34 cellular contexts compared by ENCODE assay signal in genomic region chr20:10286356-10286755, GRCh38.
"Had no signal": no experiment of that assay in that cellular context is flagged by ENCODE, and none has a peak within 500 bp of the region (broad histone marks: within the 10 kb centered on the region; RNA-seq: fewer than 3 reads in every experiment).

No MANE protein-coding gene starts in this region.

- H3K27me3 ChIP-seq: adrenal gland, body of pancreas, colonic mucosa, esophagus squamous epithelium, gastroesophageal sphincter had no signal

- H3K9me3 ChIP-seq: adrenal gland, body of pancreas, colonic mucosa, esophagus squamous epithelium, gastroesophageal sphincter had no signal

- ATAC-seq: activated CD4-positive, CD25-positive, alpha-beta regulatory T cell treated with anti-CD3 and anti-CD28 coated beads, Interleukin-2, amount 50 U/mL, for 24 hours; activated CD8-positive, alpha-beta T cell treated with anti-CD3 and anti-CD28 coated beads for 36 hours; activated naive CD8-positive, alpha-beta T cell treated with anti-CD3 and anti-CD28 coated beads, Interleukin-2, amount 50 U/mL, for 24 hours; activated T-cell treated with anti-CD3 and anti-CD28 coated beads, Interleukin-2, amount 50 U/mL, for 4 hours; body of pancreas; gastroesophageal sphincter; T-helper 17 cell had no signal

- H3K27ac Mint-ChIP-seq: activated B cell treated with CpG ODN at 0.5 μM for 24 hours; activated CD8-positive, alpha-beta T cell treated with anti-CD3 and anti-CD28 coated beads for 36 hours; activated naive CD4-positive, alpha-beta T cell treated with anti-CD3 and anti-CD28 coated beads for 36 hours; activated naive CD8-positive, alpha-beta T cell treated with anti-CD3 and anti-CD28 coated beads for 36 hours; activated naive CD8-positive, alpha-beta T cell treated with anti-CD3 and anti-CD28 coated beads, Interleukin-2, amount 50 U/mL, for 24 hours; activated T-helper 1 cell treated with anti-CD3 and anti-CD28 coated beads, Interleukin-12 subunit alpha, Interleukin-12 subunit beta, Interleukin-2, Interleukin-4 antibody, amounts not matched to agents 30 ng/mL and 10 ng/mL and 1 ng/mL, durations not matched to agents 14 hours and 24 hours and 36 hours; activated T-helper 2 cell treated with anti-CD3 and anti-CD28 coated beads, Interferon-gamma antibody, Interleukin-2, Interleukin-4, amounts not matched to agents 10 μg/mL and 5 μg/mL and 100 μg/mL, durations not matched to agents 14 hours and 24 hours and 36 hours; T-helper 17 cell; T-helper 2 cell treated with Interferon-gamma antibody and Interleukin-4, amounts not matched to agents 5 μg/mL and 100 μg/mL, for 36 hours had no signal

- H3K4me3 Mint-ChIP-seq: activated B cell treated with CpG ODN at 0.5 μM for 24 hours; activated CD8-positive, alpha-beta T cell treated with anti-CD3 and anti-CD28 coated beads for 36 hours; activated naive CD4-positive, alpha-beta T cell treated with anti-CD3 and anti-CD28 coated beads for 36 hours; activated naive CD4-positive, alpha-beta T cell treated with anti-CD3 and anti-CD28 coated beads, Interleukin-2, amount 50 U/mL, for 24 hours; activated naive CD8-positive, alpha-beta T cell treated with anti-CD3 and anti-CD28 coated beads for 36 hours; activated naive CD8-positive, alpha-beta T cell treated with anti-CD3 and anti-CD28 coated beads, Interleukin-2, amount 50 U/mL, for 24 hours; activated T-cell treated with anti-CD3 and anti-CD28 coated beads, Interleukin-2, amount 50 U/mL, for 4 hours; activated T-helper 1 cell treated with anti-CD3 and anti-CD28 coated beads, Interleukin-12 subunit alpha, Interleukin-12 subunit beta, Interleukin-2, Interleukin-4 antibody, amounts not matched to agents 30 ng/mL and 10 ng/mL and 1 ng/mL, durations not matched to agents 14 hours and 24 hours and 36 hours; T-helper 17 cell; T-helper 2 cell treated with Interferon-gamma antibody and Interleukin-4, amounts not matched to agents 5 μg/mL and 100 μg/mL, for 36 hours had no signal

- DNase-seq: activated B cell treated with CpG ODN at 0.5 μM for 24 hours; activated CD4-positive, alpha-beta T cell treated with anti-CD3 and anti-CD28 coated beads for 48 hours; activated CD4-positive, alpha-beta T cell treated with anti-CD3 and anti-CD28 coated beads, Interleukin-2, amount 50 U/mL, for 1 hour; activated CD4-positive, alpha-beta T cell treated with anti-CD3 and anti-CD28 coated beads, Interleukin-2, amount 50 U/mL, for 48 hours; activated CD8-positive, alpha-beta memory T cell treated with anti-CD3 and anti-CD28 coated beads for 24 hours; activated CD8-positive, alpha-beta T cell treated with anti-CD3 and anti-CD28 coated beads for 36 hours; activated effector memory CD4-positive, alpha-beta T cell treated with anti-CD3 and anti-CD28 coated beads, Interleukin-2, amount 50 U/mL, for 16 hours; activated naive CD4-positive, alpha-beta T cell treated with anti-CD3 and anti-CD28 coated beads for 36 hours; activated naive CD8-positive, alpha-beta T cell treated with anti-CD3 and anti-CD28 coated beads for 36 hours; activated naive CD8-positive, alpha-beta T cell treated with anti-CD3 and anti-CD28 coated beads, Interleukin-2, amount 50 U/mL, for 24 hours; activated T-cell treated with anti-CD3 and anti-CD28 coated beads, Interleukin-2, amount 50 U/mL, for 4 hours; adrenal gland; amygdala; aorta; body of pancreas; caudate nucleus; cerebellar nuclear complex; colonic mucosa; effector CD8-positive, alpha-beta T cell; esophagus squamous epithelium; foreskin melanocyte; T-helper 1 cell; T-helper 17 cell; T1000 had no signal

- H3K36me3 ChIP-seq: adrenal gland, colonic mucosa, esophagus squamous epithelium, gastroesophageal sphincter had no signal

- H3K4me1 Mint-ChIP-seq: activated B cell treated with CpG ODN at 0.5 μM for 24 hours; activated naive CD4-positive, alpha-beta T cell treated with anti-CD3 and anti-CD28 coated beads, Interleukin-2, amount 50 U/mL, for 24 hours; activated naive CD8-positive, alpha-beta T cell treated with anti-CD3 and anti-CD28 coated beads for 36 hours; activated naive CD8-positive, alpha-beta T cell treated with anti-CD3 and anti-CD28 coated beads, Interleukin-2, amount 50 U/mL, for 24 hours; T-helper 17 cell had no signal

- H3K36me3 Mint-ChIP-seq: activated naive CD4-positive, alpha-beta T cell treated with anti-CD3 and anti-CD28 coated beads, Interleukin-2, amount 50 U/mL, for 24 hours; activated naive CD8-positive, alpha-beta T cell treated with anti-CD3 and anti-CD28 coated beads for 36 hours had no signal

- FAIRE-seq: endometrium, endothelial cell of umbilical vein had no signal

- H3K4me3 ChIP-seq: adrenal gland, body of pancreas, colonic mucosa, esophagus squamous epithelium, gastroesophageal sphincter had no signal

- H3K4me1 ChIP-seq: adrenal gland, body of pancreas, colonic mucosa, esophagus squamous epithelium, gastroesophageal sphincter had no signal

- H3K27ac ChIP-seq: adrenal gland, body of pancreas, colonic mucosa, epithelial cell of prostate, esophagus squamous epithelium, gastroesophageal sphincter, VCaP had no signal

- H3K9me3 Mint-ChIP-seq: activated B cell treated with CpG ODN at 0.5 μM for 24 hours; activated CD8-positive, alpha-beta T cell treated with anti-CD3 and anti-CD28 coated beads for 36 hours; activated naive CD4-positive, alpha-beta T cell treated with anti-CD3 and anti-CD28 coated beads for 36 hours; activated naive CD8-positive, alpha-beta T cell treated with anti-CD3 and anti-CD28 coated beads for 36 hours; activated naive CD8-positive, alpha-beta T cell treated with anti-CD3 and anti-CD28 coated beads, Interleukin-2, amount 50 U/mL, for 24 hours; activated T-cell treated with anti-CD3 and anti-CD28 coated beads, Interleukin-2, amount 50 U/mL, for 4 hours; activated T-helper 1 cell treated with anti-CD3 and anti-CD28 coated beads, Interleukin-12 subunit alpha, Interleukin-12 subunit beta, Interleukin-2, Interleukin-4 antibody, amounts not matched to agents 30 ng/mL and 10 ng/mL and 1 ng/mL, durations not matched to agents 14 hours and 24 hours and 36 hours; activated T-helper 2 cell treated with anti-CD3 and anti-CD28 coated beads, Interferon-gamma antibody, Interleukin-2, Interleukin-4, amounts not matched to agents 10 μg/mL and 5 μg/mL and 100 μg/mL, durations not matched to agents 14 hours and 24 hours and 36 hours; T-helper 2 cell treated with Interferon-gamma antibody and Interleukin-4, amounts not matched to agents 5 μg/mL and 100 μg/mL, for 36 hours had no signal
